Comparison of ENCODE assay signal across 25 cellular contexts in genomic region chr6:167237438-167237837, GRCh38. TPM values are rescaled to one million over a fixed set of nuclear protein-coding genes. Genes with fewer than 3 reads are reported as not detected.
"Had no signal": no experiment of that assay in that cellular context is flagged by ENCODE, and none has a peak within 500 bp of the region (broad histone marks: within the 10 kb centered on the region; RNA-seq: fewer than 3 reads in every experiment).

No MANE protein-coding gene starts in this region.

- H3K27ac Mint-ChIP-seq: activated CD4-positive, alpha-beta memory T cell treated with anti-CD3 and anti-CD28 coated beads, Interleukin-2, amount 10 ng/mL, durations not matched to agents 7 days and 5 days; activated naive CD4-positive, alpha-beta T cell treated with anti-CD3 and anti-CD28 coated beads for 36 hours; activated naive CD8-positive, alpha-beta T cell treated with anti-CD3 and anti-CD28 coated beads, Interleukin-2, amount 50 U/mL, for 24 hours; activated T-cell treated with anti-CD3 and anti-CD28 coated beads, Interleukin-2, amount 50 U/mL, for 72 hours; immature natural killer cell; mesothelial cell of epicardium; stimulated activated naive CD8-positive, alpha-beta T cell treated with anti-CD3 and anti-CD28 coated beads, Interleukin-15, Interleukin-2, amounts not matched to agents 100 ng/mL and 50 ng/mL, for 24 hours; T-helper 1 cell treated with Interleukin-12 subunit alpha and Interleukin-12 subunit beta and Interleukin-4 antibody, amounts not matched to agents 30 μg/mL and 1 μg/mL, for 36 hours had no signal

- DNase-seq: activated CD4-positive, alpha-beta memory T cell treated with anti-CD3 and anti-CD28 coated beads, Interleukin-2, amount 10 ng/mL, durations not matched to agents 7 days and 5 days; activated CD4-positive, alpha-beta T cell treated with anti-CD3 and anti-CD28 coated beads for 48 hours; activated effector memory CD4-positive, alpha-beta T cell treated with Interleukin-2 at 50 U/mL for 16 hours; activated naive CD4-positive, alpha-beta T cell treated with anti-CD3 and anti-CD28 coated beads for 36 hours; activated naive CD8-positive, alpha-beta T cell treated with anti-CD3 and anti-CD28 coated beads, Interleukin-2, amount 50 U/mL, for 24 hours; activated T-cell treated with anti-CD3 and anti-CD28 coated beads, Interleukin-2, amount 50 U/mL, for 72 hours; immature natural killer cell; naive thymus-derived CD8-positive, alpha-beta T cell; stimulated activated CD4-positive, alpha-beta T cell treated with anti-CD3 and anti-CD28 coated beads, Interleukin-1b, Interleukin-23, amount 100 ng/mL, for 48 hours; substantia nigra; T1000; thyroid gland had no signal

- H3K4me1 Mint-ChIP-seq: activated CD4-positive, alpha-beta memory T cell treated with anti-CD3 and anti-CD28 coated beads, Interleukin-2, amount 10 ng/mL, durations not matched to agents 7 days and 5 days; activated naive CD8-positive, alpha-beta T cell treated with anti-CD3 and anti-CD28 coated beads, Interleukin-2, amount 50 U/mL, for 24 hours; immature natural killer cell; naive thymus-derived CD8-positive, alpha-beta T cell had no signal

- H3K9me3 Mint-ChIP-seq: activated CD4-positive, alpha-beta memory T cell treated with anti-CD3 and anti-CD28 coated beads, Interleukin-2, amount 10 ng/mL, durations not matched to agents 7 days and 5 days; activated naive CD4-positive, alpha-beta T cell treated with anti-CD3 and anti-CD28 coated beads for 36 hours; activated naive CD8-positive, alpha-beta T cell treated with anti-CD3 and anti-CD28 coated beads, Interleukin-2, amount 50 U/mL, for 24 hours; activated T-cell treated with anti-CD3 and anti-CD28 coated beads, Interleukin-2, amount 50 U/mL, for 72 hours; immature natural killer cell; mesothelial cell of epicardium; naive thymus-derived CD8-positive, alpha-beta T cell; stimulated activated naive CD8-positive, alpha-beta T cell treated with anti-CD3 and anti-CD28 coated beads, Interleukin-15, Interleukin-2, amounts not matched to agents 100 ng/mL and 50 ng/mL, for 24 hours; T-helper 1 cell treated with Interleukin-12 subunit alpha and Interleukin-12 subunit beta and Interleukin-4 antibody, amounts not matched to agents 30 μg/mL and 1 μg/mL, for 36 hours had no signal

- H3K4me3 Mint-ChIP-seq: activated CD4-positive, alpha-beta memory T cell treated with anti-CD3 and anti-CD28 coated beads, Interleukin-2, amount 10 ng/mL, durations not matched to agents 7 days and 5 days; activated naive CD4-positive, alpha-beta T cell treated with anti-CD3 and anti-CD28 coated beads for 36 hours; activated naive CD8-positive, alpha-beta T cell treated with anti-CD3 and anti-CD28 coated beads, Interleukin-2, amount 50 U/mL, for 24 hours; activated T-cell treated with anti-CD3 and anti-CD28 coated beads, Interleukin-2, amount 50 U/mL, for 72 hours; immature natural killer cell; mesothelial cell of epicardium; naive thymus-derived CD8-positive, alpha-beta T cell; stimulated activated naive CD8-positive, alpha-beta T cell treated with anti-CD3 and anti-CD28 coated beads, Interleukin-15, Interleukin-2, amounts not matched to agents 100 ng/mL and 50 ng/mL, for 24 hours; T-helper 1 cell treated with Interleukin-12 subunit alpha and Interleukin-12 subunit beta and Interleukin-4 antibody, amounts not matched to agents 30 μg/mL and 1 μg/mL, for 36 hours had no signal

- H3K27me3 ChIP-seq: cardiac muscle cell, thyroid gland had no signal

- H3K4me3 ChIP-seq: cardiac muscle cell, lung, skin epidermis, thyroid gland had no signal

- ATAC-seq: activated naive CD8-positive, alpha-beta T cell treated with anti-CD3 and anti-CD28 coated beads, Interleukin-2, amount 50 U/mL, for 24 hours; activated T-cell treated with anti-CD3 and anti-CD28 coated beads, Interleukin-2, amount 50 U/mL, for 72 hours; naive thymus-derived CD8-positive, alpha-beta T cell had no signal

- H3K4me1 ChIP-seq: thyroid gland had no signal

- H3K36me3 Mint-ChIP-seq: immature natural killer cell; mesothelial cell of epicardium; naive thymus-derived CD8-positive, alpha-beta T cell had no signal

- H3K36me3 ChIP-seq: cardiac muscle cell, neutrophil, thyroid gland had no signal

- H3K27ac ChIP-seq: neutrophil, parathyroid adenoma, skin epidermis, thyroid gland had no signal

- H3K9me3 ChIP-seq: neutrophil, thyroid gland had no signal

RNA-seq across cellular contexts. Expression of gene UNC93A, which starts 53.7 kb away (rescaled TPM):
- total RNA-seq: activated CD4-positive, alpha-beta memory T cell treated with anti-CD3 and anti-CD28 coated beads, Interleukin-2, amount 10 ng/mL, durations not matched to agents 7 days and 5 days; activated naive CD4-positive, alpha-beta T cell treated with anti-CD3 and anti-CD28 coated beads for 36 hours; activated T-cell treated with anti-CD3 and anti-CD28 coated beads, Interleukin-2, amount 50 U/mL, for 72 hours; cardiac muscle cell; cerebellum; epithelial cell of proximal tubule; fibroblast of villous mesenchyme; kidney epithelial cell; lung; mesothelial cell of epicardium; naive thymus-derived CD8-positive, alpha-beta T cell; thyroid gland; urinary bladder had no signal
- polyA plus RNA-seq: cardiac muscle cell; immature natural killer cell; lung; naive thymus-derived CD8-positive, alpha-beta T cell; urinary bladder had no signal
